1 cellular context compared by ENCODE assay signal in the genomic region with DNA sequence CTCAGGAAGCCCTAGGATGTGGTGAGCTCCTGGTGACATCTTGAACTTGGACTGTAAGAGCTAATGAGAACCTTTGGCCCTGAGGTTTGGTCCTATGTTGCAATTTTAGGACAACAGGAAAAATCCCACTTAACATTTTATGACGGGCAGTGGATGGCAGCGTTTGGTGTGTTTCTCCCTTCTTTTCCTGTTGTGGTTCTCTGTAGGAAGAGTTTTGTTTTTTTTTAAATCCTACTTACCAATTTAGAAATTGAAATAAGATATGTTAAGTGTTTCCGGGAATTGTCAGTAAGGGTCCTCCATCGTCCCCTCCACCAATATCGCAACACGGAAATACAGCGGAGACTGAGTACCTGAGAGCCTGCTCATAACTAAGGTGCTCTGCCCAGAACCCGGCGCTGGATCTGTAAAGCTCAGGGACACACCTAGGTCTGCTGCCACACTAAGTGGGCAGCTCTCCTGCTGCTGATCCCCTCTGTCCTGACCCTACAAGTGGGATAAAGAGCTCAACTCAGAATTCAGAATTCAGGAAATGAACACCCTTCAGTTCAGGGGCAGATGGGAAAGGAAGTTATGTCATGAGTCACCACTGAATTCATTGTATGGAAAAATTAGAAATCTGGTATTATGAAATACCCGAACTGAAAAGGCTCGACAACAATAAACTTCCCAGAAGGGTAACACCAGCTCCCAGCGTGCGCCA.
TF ChIP-seq lines count a peak whose summit lies in the region.

No MANE protein-coding gene starts in this region.

TF ChIP-seq in IMR-90, 13 proteins besides CTCF, POLR2A, EP300 and RAD21 (continued from another document):
- TF ChIP-seq MAZ (IDR thresholded peaks at IDR 0.05; ENCODE audit: borderline replicate concordance, low read depth, low read length) = no peak
